In the genomic region with DNA sequence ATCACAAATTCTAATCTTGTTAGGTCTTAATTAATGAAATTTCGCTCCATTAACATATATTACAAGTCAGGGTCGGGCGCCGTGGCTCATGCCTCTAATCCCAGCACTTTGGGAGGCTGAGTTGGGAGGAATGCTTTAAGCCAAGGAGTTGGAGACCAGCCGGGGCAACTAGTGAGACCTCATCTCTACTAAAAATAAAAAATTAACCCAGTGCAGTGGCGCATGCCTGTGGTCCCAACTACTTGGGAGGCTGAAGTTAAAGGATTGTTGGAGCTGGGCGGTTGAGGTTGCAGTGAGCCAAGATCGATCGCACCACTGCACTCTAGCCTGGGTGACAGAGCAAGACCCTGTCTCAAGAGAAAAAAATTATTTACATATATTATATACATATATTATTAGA, we compare ENCODE assay signal across 13 cellular contexts. TPM values are rescaled to one million over a fixed set of nuclear protein-coding genes. Genes with fewer than 3 reads are reported as not detected.
DNase-seq lines count a peak whose midpoint lies in the region; ATAC-seq, FAIRE-seq and TF ChIP-seq lines count a peak whose summit lies in the region.
"Had no signal": no experiment of that assay in that cellular context is flagged by ENCODE, and none has a peak within 500 bp of the region (broad histone marks: within the 10 kb centered on the region; RNA-seq: fewer than 3 reads in every experiment).

No MANE protein-coding gene starts in this region.

- H2AFZ ChIP-seq in GM12878 (ENCODE audit: control insufficient read depth, low read depth, low read length): no peak overlapping the region

- in situ Hi-C loops in GM12878 (cut with MboI): no loop called here

- no peak for ATAC-seq in activated CD8-positive, alpha-beta memory T cell treated with anti-CD3 and anti-CD28 coated beads, Interleukin-2, amount 10 ng/mL, durations not matched to agents 7 days and 5 days
- ATAC-seq in GM12878 (no peak), GM18861 (IDR thresholded peaks at IDR 0.05; ENCODE audit: unreplicated experiment) (no peak)

- SMC1A ChIA-PET in GM12878 (lab: Charles Lee; ENCODE audit: uncharacterized antibody, unreplicated experiment): interaction anchor here (0.6 to 1.9 kb wide), 4 partner anchors 19 to 115 kb away, joined by 3 to 7 read pairs (median 4); no protein-coding TSS in a partner anchor

- no peak for TF ChIP-seq RAD21 in GM12878 (IDR thresholded peaks at IDR 0.05; ENCODE audit: insufficient read depth, low read depth, low read length)

- FAIRE-seq in GM12878 (lab: Jason Lieb, UNC): no peak

- 0 out of 2 replicates have a peak, but pooled peaks cover 2% of the 10 kb centered on the region for H3K79me2 ChIP-seq in GM12878 (ENCODE audit: control insufficient read depth, insufficient read depth, low read length)

- H3K4me3 ChIP-seq in NB4 (ENCODE audit: low read depth, low read length) (no peak overlapping the region), GM12878 (peak overlapping the region; percentile 25; the same call in 1 of the 2 replicates)
- H3K4me3 ChIP-seq: left lung had no signal

- no peaks in the 10 kb centered on the region for H3K27me3 ChIP-seq in GM12878 (replicated peaks in 1 of 2; ENCODE audit: control insufficient read depth in 2 of 2, insufficient read depth in 2 of 2, low read length in 1 of 2)

- H3K9me3 ChIP-seq in GM12878 (replicated peaks; ENCODE audit: control insufficient read depth, insufficient read depth, low read length): peaks cover 6% of the 10 kb centered on the region; the same call in 2 of the 3 replicates
- H3K9me3 ChIP-seq: left lung had no signal

- H3K9me3 Mint-ChIP-seq in activated CD8-positive, alpha-beta memory T cell treated with anti-CD3 and anti-CD28 coated beads, Interleukin-2, amount 10 ng/mL, durations not matched to agents 7 days and 5 days (ENCODE audit: low read depth): no peaks in the 10 kb centered on the region
- H3K9me3 Mint-ChIP-seq: IgD-negative memory B cell, type B pancreatic cell had no signal

- peaks cover 89% of the 10 kb centered on the region for H3K36me3 Mint-ChIP-seq in activated CD8-positive, alpha-beta memory T cell treated with anti-CD3 and anti-CD28 coated beads, Interleukin-2, amount 10 ng/mL, durations not matched to agents 7 days and 5 days
- H3K36me3 Mint-ChIP-seq: type B pancreatic cell had no signal

- H3K27ac ChIP-seq in GM12878 (ENCODE audit: control insufficient read depth, insufficient read depth): peak overlapping the region; percentile 17; the same call in 1 of the 2 replicates

- peaks cover 43% of the 10 kb centered on the region for H3K4me1 ChIP-seq in GM12878 (ENCODE audit: control insufficient read depth, insufficient read depth, low read length)

- no peak overlapping the region for H3K9ac ChIP-seq in GM12878 (ENCODE audit: control insufficient read depth, insufficient read depth, low read length)

- peak overlapping the region; percentile 52 for H3K4me2 ChIP-seq in GM12878 (ENCODE audit: control insufficient read depth, insufficient read depth)

- no peak for TF ChIP-seq POLR2A in NB4 (IDR thresholded peaks at IDR 0.05; ENCODE audit: extremely low read depth, insufficient read length)
- TF ChIP-seq POLR2A in GM12878 (IDR thresholded peaks at IDR 0.05; ENCODE audit: low read depth, low read length): no peak

- H4K20me1 ChIP-seq in GM12878 (ENCODE audit: control insufficient read depth, insufficient read depth): peaks cover 7% of the 10 kb centered on the region; the same call in 1 of the 2 replicates

- H3K27ac Mint-ChIP-seq in activated CD8-positive, alpha-beta memory T cell treated with anti-CD3 and anti-CD28 coated beads, Interleukin-2, amount 10 ng/mL, durations not matched to agents 7 days and 5 days: peak overlapping the region; percentile 91
- H3K27ac Mint-ChIP-seq: type B pancreatic cell had no signal

- intact Hi-C loops in GM12878 (cut with micrococcal nuclease; ENCODE audit: unreplicated experiment): loop anchor here (5.0 kb wide), 1 partner anchor 50 kb away; no protein-coding TSS in a partner anchor

- RAD21 ChIA-PET in GM12878 (lab: Charles Lee; ENCODE audit: unreplicated experiment): interaction anchor here (1.0 to 2.4 kb wide), 3 partner anchors 29 to 63 kb away, joined by 3 to 8 read pairs (median 3); no protein-coding TSS in a partner anchor

- no peak for TF ChIP-seq EP300 in GM12878 (IDR thresholded peaks at IDR 0.05; ENCODE audit: borderline replicate concordance in 1 of 2, control insufficient read depth in 1 of 2, low read depth in 2 of 2, low read length in 2 of 2)

- no peak for DNase-seq in activated CD8-positive, alpha-beta memory T cell treated with anti-CD3 and anti-CD28 coated beads, Interleukin-2, amount 10 ng/mL, durations not matched to agents 7 days and 5 days
- DNase-seq in activated CD8-positive, alpha-beta memory T cell treated with anti-CD3 and anti-CD28 coated beads, Interleukin-2, amount 50 U/mL, for 4 hours: no peak
- DNase-seq in NB4 (ENCODE audit: low read depth): peak; percentile 14
- DNase-seq in GM12878 (ENCODE audit: low read depth, low spot score): no peak
- peak; percentile 43 for DNase-seq in renal cortical epithelial cell (ENCODE audit: low read depth)
- no peak for DNase-seq in DMS153 treated with DMSO at 0.1 percent for 48 hours (lab: John Stamatoyannopoulos, UW; ENCODE audit: unreplicated experiment)
- DNase-seq in DMS53 treated with DMSO at 0.1 percent for 48 hours (lab: John Stamatoyannopoulos, UW; ENCODE audit: unreplicated experiment): no peak
- DNase-seq: NCI-H1105 had no signal

- H3K4me1 Mint-ChIP-seq in activated CD8-positive, alpha-beta memory T cell treated with anti-CD3 and anti-CD28 coated beads, Interleukin-2, amount 10 ng/mL, durations not matched to agents 7 days and 5 days: peaks cover 63% of the 10 kb centered on the region

- H3K27me3 Mint-ChIP-seq in activated CD8-positive, alpha-beta memory T cell treated with anti-CD3 and anti-CD28 coated beads, Interleukin-2, amount 10 ng/mL, durations not matched to agents 7 days and 5 days: no peaks in the 10 kb centered on the region

- TF ChIP-seq CTCF in NB4 (IDR thresholded peaks at IDR 0.05; ENCODE audit: low read depth, low read length): no peak
- no peak for TF ChIP-seq CTCF in GM12878 (IDR thresholded peaks at IDR 0.05 in 2 of 3, conservative IDR thresholded peaks at IDR 0.05 in 1 of 3; ENCODE audit: control insufficient read depth in 2 of 3, extremely low read depth in 1 of 3, insufficient read depth in 1 of 3, low read depth in 3 of 3, low read length in 3 of 3)

- 81% methylated on average over 9 of the region's 9 CpGs for WGBS in GM12878 (ENCODE audit: insufficient coverage, insufficient replicate concordance, low lambda C conversion rate, missing lambda C conversion rate)

- no TSS peak for BruUV-seq in GM12878 (replicated peaks; lab: Mats Ljungman, UMichigan)

- CTCF ChIA-PET in activated CD8-positive, alpha-beta memory T cell treated with anti-CD3 and anti-CD28 coated beads, Interleukin-2, amount 10 ng/mL, durations not matched to agents 7 days and 5 days (lab: Charles Lee): interaction anchor here (0.8 to 1.7 kb wide), 5 partner anchors 11 to 63 kb away, joined by 3 to 5 read pairs (median 4); no protein-coding TSS in a partner anchor
- CTCF ChIA-PET in GM12878 (lab: Yijun Ruan, JAX): interaction anchor here (0.9 to 1.4 kb wide), 2 partner anchors 27 to 29 kb away, joined by 3 to 4 read pairs; no protein-coding TSS in a partner anchor

- H3K4me3 Mint-ChIP-seq in activated CD8-positive, alpha-beta memory T cell treated with anti-CD3 and anti-CD28 coated beads, Interleukin-2, amount 10 ng/mL, durations not matched to agents 7 days and 5 days: peak overlapping the region; percentile 54
- H3K4me3 Mint-ChIP-seq: type B pancreatic cell had no signal

- peaks cover 43 to 46% of the 10 kb centered on the region in 2 experiments for H3K36me3 ChIP-seq in GM12878 (ENCODE audit: control insufficient read depth in 2 of 2, insufficient read depth in 2 of 2, low read length in 1 of 2)
- H3K36me3 ChIP-seq: left lung had no signal

- POLR2A ChIA-PET in GM12878 (lab: Charles Lee): no interaction called here

RNA-seq across cellular contexts. Expression of gene TMA7B, which starts 1.9 kb away (rescaled TPM):
- 10 to 100 TPM in 1 of 2 experiments, 1 to 10 TPM in 1; 5.1 to 11.0 TPM for total RNA-seq in activated CD8-positive, alpha-beta memory T cell treated with anti-CD3 and anti-CD28 coated beads, Interleukin-2, amount 10 ng/mL, durations not matched to agents 7 days and 5 days
- total RNA-seq in GM12878 (2013; cell fraction: nucleolus; rRNA removed): 59.4 and 63.4 TPM in 2 replicates
- total RNA-seq in GM12878 (2014; rRNA removed): 1.5 and 2.1 TPM in 2 replicates
- total RNA-seq in GM12878 (2014; rRNA removed; fragmentation: Illumina TruSeq; extraction: Trizol): 2.6 and 2.7 TPM in 2 replicates
- total RNA-seq in GM12878 (2021): 1.6 and 2.2 TPM in 2 replicates
- polyA plus RNA-seq in GM12878 (2011; ENCODE audit: low read depth): 0.21 TPM
- polyA plus RNA-seq in GM12878 (2011; rRNA removed): 2.9 and 3.7 TPM in 2 replicates
- polyA plus RNA-seq in GM12878 (2011; cell fraction: cytosol; rRNA removed): 0.75 and 0.79 TPM in 2 replicates
- 3.0 and 3.5 TPM in 2 replicates for polyA plus RNA-seq in GM12878 (2011; cell fraction: nucleus; rRNA removed)
- polyA plus RNA-seq in GM12878 (2012): 0.31 and 0.35 TPM in 2 replicates
- polyA plus RNA-seq in GM12878 (2014; fragmentation: Illumina TruSeq; extraction: Trizol): 0.14 and 0.87 TPM in 2 replicates
- polyA plus RNA-seq in GM12878 (2014; fragmentation: Nextera tagmentation; extraction: Ambion mirVana): 1 to 10 TPM in 1 of 2 experiments, under 1 TPM in 1; 0.33 to 1.6 TPM
- polyA plus RNA-seq in GM12878 (2014; rRNA removed): 1.3 TPM in 2 replicates
- polyA plus RNA-seq in GM12878 (2016; fragmentation: Nextera tagmentation; extraction: Ambion mirVana): 1 to 10 TPM; 1.6 to 2.0 TPM
- 3.3 and 3.4 TPM in 2 replicates for polyA minus RNA-seq in GM12878 (2011; rRNA and poly(A)+ RNA removed)
- polyA minus RNA-seq in GM12878 (2011; cell fraction: cytosol; rRNA and poly(A)+ RNA removed): not detected in 2 replicates
- 2.7 and 4.8 TPM in 2 replicates for polyA minus RNA-seq in GM12878 (2011; cell fraction: nucleus; rRNA and poly(A)+ RNA removed)
- not detected in 2 replicates for total RNA-seq in renal cortical epithelial cell

RNA-seq across cellular contexts. Expression of gene FAM83F, which starts 32.7 kb away (rescaled TPM):
- not detected for total RNA-seq in activated CD8-positive, alpha-beta memory T cell treated with anti-CD3 and anti-CD28 coated beads, Interleukin-2, amount 10 ng/mL, durations not matched to agents 7 days and 5 days
- 0.04 and 0.49 TPM in 2 replicates for total RNA-seq in GM12878 (2013; cell fraction: nucleolus; rRNA removed)
- total RNA-seq in GM12878 (2014; rRNA removed) (not detected in 2 replicates), GM12878 (2014; rRNA removed; fragmentation: Illumina TruSeq; extraction: Trizol) (not detected in 2 replicates), GM12878 (2021) (0.03 and 0.05 TPM in 2 replicates), renal cortical epithelial cell (4.3 and 4.6 TPM in 2 replicates)
- not detected for polyA plus RNA-seq in GM12878 (2011; ENCODE audit: low read depth)
- polyA plus RNA-seq in GM12878 (2011; rRNA removed) (0.01 TPM in 1 of 2 replicates, not detected in the other), GM12878 (2014; fragmentation: Illumina TruSeq; extraction: Trizol) (0.01 TPM in 1 of 2 replicates, not detected in the other), GM12878 (2014; fragmentation: Nextera tagmentation; extraction: Ambion mirVana) (not detected), GM12878 (2014; rRNA removed) (0.01 TPM in 1 of 2 replicates, not detected in the other), GM12878 (2016; fragmentation: Nextera tagmentation; extraction: Ambion mirVana) (not detected)
- under 0.01 TPM in 2 replicates for polyA plus RNA-seq in GM12878 (2011; cell fraction: cytosol; rRNA removed)
- polyA plus RNA-seq in GM12878 (2011; cell fraction: nucleus; rRNA removed): 0.06 TPM in 2 replicates
- polyA plus RNA-seq in GM12878 (2012): 0.03 TPM in 1 of 2 replicates, not detected in the other
- 0.21 TPM in 1 of 2 replicates, not detected in the other for polyA minus RNA-seq in GM12878 (2011; rRNA and poly(A)+ RNA removed)
- polyA minus RNA-seq in GM12878 (2011; cell fraction: cytosol; rRNA and poly(A)+ RNA removed): not detected in 2 replicates
- polyA minus RNA-seq in GM12878 (2011; cell fraction: nucleus; rRNA and poly(A)+ RNA removed): not detected in 2 replicates
- total RNA-seq: RPMI7951 had no signal
- polyA plus RNA-seq: IgD-negative memory B cell had no signal

Comparison
In these comparisons a context has a peak if more than half of its experiments do, and no peak if none do; other contexts are left out.
1. DNase-seq: peak in NB4 (single experiment) and renal cortical epithelial cell (single experiment); none in activated CD8-positive, alpha-beta memory T cell treated with anti-CD3 and anti-CD28 coated beads, Interleukin-2, amount 10 ng/mL, durations not matched to agents 7 days and 5 days (single experiment), activated CD8-positive, alpha-beta memory T cell treated with anti-CD3 and anti-CD28 coated beads, Interleukin-2, amount 50 U/mL, for 4 hours (single experiment), GM12878 (single experiment), DMS153 treated with DMSO at 0.1 percent for 48 hours (single experiment) and DMS53 treated with DMSO at 0.1 percent for 48 hours (single experiment).